8 cellular contexts compared by ENCODE assay signal in genomic region chr11:68271023-68271780, GRCh38. TPM values are rescaled to one million over a fixed set of nuclear protein-coding genes. Genes with fewer than 3 reads are reported as not detected.
DNase-seq lines count a peak whose midpoint lies in the region; ATAC-seq and TF ChIP-seq lines count a peak whose summit lies in the region.

No MANE protein-coding gene starts in this region.

- peak; percentile 46 for TF ChIP-seq CTCF in GM10266 (IDR thresholded peaks at IDR 0.05; ENCODE audit: control insufficient read depth, insufficient read depth, low read depth, missing control alignments)
- TF ChIP-seq CTCF in VCaP (conservative IDR thresholded peaks at IDR 0.05), result peak; percentile 83
- TF ChIP-seq CTCF in kidney epithelial cell (IDR thresholded peaks at IDR 0.05; ENCODE audit: insufficient read depth, low read length, poor library complexity, severe bottlenecking), result peak; percentile 52

- H3K36me3 ChIP-seq in kidney epithelial cell (ENCODE audit: control insufficient read depth, insufficient read depth, low read length), result no peaks in the 10 kb centered on the region

- peak overlapping the region; percentile 89 for H3K4me3 ChIP-seq in kidney epithelial cell (ENCODE audit: low read depth, low read length)

- H3K27me3 ChIP-seq in kidney epithelial cell (ENCODE audit: control insufficient read depth, insufficient read depth, low read length), result no peaks in the 10 kb centered on the region

- peak; percentile 79 for DNase-seq in GM10266 (ENCODE audit: extremely low spot score)
- peak; percentile 28 for DNase-seq in NCI-H2107 (lab: John Stamatoyannopoulos, UW)
- peak; percentile 62 for DNase-seq in cerebellar cortex (ENCODE audit: low spot score)
- peak; percentile 48 for DNase-seq in kidney epithelial cell (ENCODE audit: low read depth)
- peak; percentile 75 for DNase-seq in stimulated activated CD4-positive, alpha-beta T cell treated with anti-CD3 and anti-CD28 coated beads, Interleukin-15, amount 100 ng/mL, for 24 hours

- ATAC-seq in HG02840 (IDR thresholded peaks at IDR 0.05; ENCODE audit: low FRiP score, unreplicated experiment) (peak; percentile 4), GM19351 (IDR thresholded peaks at IDR 0.05; ENCODE audit: unreplicated experiment) (no peak)

- peak overlapping the region; percentile 96 for H3K27ac ChIP-seq in VCaP

RNA-seq across cellular contexts. Expression of gene C11orf24, which starts 0.6 kb away (rescaled TPM):
- total RNA-seq in kidney epithelial cell, result 27.5 and 56.8 TPM in 2 replicates

RNA-seq across cellular contexts. Expression of gene LRP5, which starts 41.2 kb away (rescaled TPM):
- 31.2 and 31.6 TPM in 2 replicates for total RNA-seq in kidney epithelial cell

RNA-seq across cellular contexts. Expression of gene KMT5B, which starts 58.1 kb away (rescaled TPM):
- 24.8 and 25.7 TPM in 2 replicates for total RNA-seq in kidney epithelial cell

Comparison
In these comparisons a context has a peak if more than half of its experiments do, and no peak if none do; other contexts are left out.
1. DNase-seq: peak in every context shown above with its lines; median percentile 79 in GM10266; 75 in stimulated activated CD4-positive, alpha-beta T cell treated with anti-CD3 and anti-CD28 coated beads, Interleukin-15, amount 100 ng/mL, for 24 hours; 62 in cerebellar cortex; 48 in kidney epithelial cell; 28 in NCI-H2107.